In genomic region chr17:10755592-10756127, GRCh38 we compare ENCODE assay signal across 35 cellular contexts. TPM values are rescaled to one million over a fixed set of nuclear protein-coding genes. Genes with fewer than 3 reads are reported as not detected.
A peak's percentile ranks its signal among the peaks of the same experiment; 100 is the strongest.
DNase-seq lines count a peak whose midpoint lies in the region; ATAC-seq and TF ChIP-seq lines count a peak whose summit lies in the region.
"Had no signal": no experiment of that assay in that cellular context is flagged by ENCODE, and none has a peak within 500 bp of the region (broad histone marks: within the 10 kb centered on the region; RNA-seq: fewer than 3 reads in every experiment).

No MANE protein-coding gene starts in this region.

- H2BK120ac ChIP-seq in H9 (ENCODE audit: low read depth, low read length, poor library complexity, severe bottlenecking) (no peak overlapping the region), neuronal stem cell (ENCODE audit: low read depth, low read length) (no peak overlapping the region)

- H2BK12ac ChIP-seq in H9 (ENCODE audit: insufficient read length, low read depth, low read length) (no peak overlapping the region), neuronal stem cell (ENCODE audit: low read length) (no peak overlapping the region)

- no peak overlapping the region for H2AFZ ChIP-seq in H9 (ENCODE audit: low read length)
- H2AFZ ChIP-seq in neuronal stem cell (ENCODE audit: low read length): peak overlapping the region; percentile 79

- no peak overlapping the region for H2BK20ac ChIP-seq in H9 (ENCODE audit: low read depth, low read length, poor library complexity, severe bottlenecking)

- H3K14ac ChIP-seq in H9 (ENCODE audit: insufficient read depth, low read length): no peak overlapping the region; the same call in 1 of the 2 replicates
- no peak overlapping the region for H3K14ac ChIP-seq in neuronal stem cell (ENCODE audit: low read length)

- H4K8ac ChIP-seq in H9 (replicated peaks; ENCODE audit: insufficient read length, low read depth, low read length) (no peak overlapping the region), neuronal stem cell (ENCODE audit: low read depth, low read length) (no peak overlapping the region)

- H3T11ph ChIP-seq in H9 (ENCODE audit: low read length): no peak overlapping the region

- H4K5ac ChIP-seq in H9 (ENCODE audit: insufficient read length, low read depth, low read length): no peak overlapping the region

- H3K18ac ChIP-seq in H9 (ENCODE audit: insufficient read length, low read depth, low read length) (no peak overlapping the region), neuronal stem cell (ENCODE audit: low read length) (peak overlapping the region; percentile 72)

- peak overlapping the region; percentile 49 for H3K4me2 ChIP-seq in H9 (ENCODE audit: insufficient read depth, insufficient read length, low read length)
- peak overlapping the region; percentile 48 for H3K4me2 ChIP-seq in neuronal stem cell (ENCODE audit: insufficient read depth, low read length, poor library complexity, severe bottlenecking)

- no peak overlapping the region for H3K56ac ChIP-seq in H9 (ENCODE audit: insufficient read length, low read depth, low read length)

- WGBS in H9 (ENCODE audit: extremely low coverage, insufficient read length, low lambda C conversion rate): no CpG with 5 or more reads among the region's 3 CpGs
- no CpG with 5 or more reads among the region's 3 CpGs for WGBS in neuronal stem cell (ENCODE audit: extremely low coverage in 2 of 2, insufficient read length in 2 of 2, insufficient replicate concordance in 1 of 2), 2 donors
- WGBS in testis, 2 donors: 87 to 91% methylated on average over 3 of the region's 3 CpGs

- no peak for TF ChIP-seq POLR2A in testis (IDR thresholded peaks at IDR 0.05)

- H2AK5ac ChIP-seq in H9 (ENCODE audit: insufficient read length, low read length): no peak overlapping the region
- H2AK5ac ChIP-seq in neuronal stem cell (ENCODE audit: low read depth, low read length): no peak overlapping the region

- DNase-seq in H9: no peak
- no peak for DNase-seq in WERI-Rb-1
- no peak for DNase-seq in neuronal stem cell (ENCODE audit: low spot score)
- DNase-seq in testis: no peak
- DNase-seq in head of caudate nucleus: no peak
- DNase-seq in left lung: no peak
- DNase-seq in activated CD8-positive, alpha-beta memory T cell treated with anti-CD3 and anti-CD28 coated beads, Interleukin-2, amount 50 U/mL, for 48 hours: no peak
- DNase-seq: activated CD4-positive, alpha-beta T cell treated with anti-CD3 and anti-CD28 coated beads for 4 hours; activated gamma-delta T cell; activated T-cell treated with anti-CD3 and anti-CD28 coated beads, Interleukin-2, amount 50 U/mL, for 1 hour; BE2C; CD8-positive, alpha-beta T cell; DMS 273 treated with DMSO at 0.1 percent for 48 hours; effector CD8-positive, alpha-beta T cell; hypothalamus; mesenchymal stem cell; NCI-H1092 treated with DMSO at 0.1 percent for 48 hours; NCI-H1694 treated with DMSO at 0.1 percent for 48 hours; NCI-H446; NCI-H748 treated with DMSO at 0.1 percent for 48 hours; SIG-M5; small intestine; stimulated activated naive CD4-positive, alpha-beta T cell had no signal

- peak overlapping the region; percentile 37; the same call in 1 of the 2 replicates for H3K4me3 ChIP-seq in WERI-Rb-1 (ENCODE audit: low read depth, low read length)
- peak overlapping the region; percentile 36; the same call in 1 of the 2 replicates for H3K4me3 ChIP-seq in iPS-18c (ENCODE audit: insufficient read depth, low read depth, low read length)
- no peak overlapping the region for H3K4me3 ChIP-seq in neuronal stem cell (ENCODE audit: low read length in 2 of 2)
- H3K4me3 ChIP-seq in testis: no peak overlapping the region
- no peak overlapping the region for H3K4me3 ChIP-seq in left lung
- H3K4me3 ChIP-seq: ascending aorta, cardiac muscle cell, coronary artery, thoracic aorta, vagina had no signal

- no peak for ATAC-seq in left lung
- ATAC-seq: CD8-positive, alpha-beta T cell had no signal

- H3K23ac ChIP-seq in H9 (ENCODE audit: insufficient read length, low read depth, low read length) (no peak overlapping the region), neuronal stem cell (ENCODE audit: low read depth, low read length, poor library complexity) (no peak overlapping the region)

- H3K27me3 Mint-ChIP-seq in H9 (ENCODE audit: low read depth): no peaks in the 10 kb centered on the region

- H4K91ac ChIP-seq in H9 (ENCODE audit: insufficient read length, low read depth, low read length) (no peak overlapping the region), neuronal stem cell (ENCODE audit: low read depth, low read length, poor library complexity) (no peak overlapping the region)

- H3K27ac Mint-ChIP-seq in H9: peak overlapping the region; percentile 93 to 99 (median 93)
- H3K27ac Mint-ChIP-seq: CD8-positive, alpha-beta T cell; T-helper 2 cell treated with Interferon-gamma antibody and Interleukin-4, amounts not matched to agents 5 μg/mL and 100 μg/mL, for 36 hours had no signal

- H3K36me3 Mint-ChIP-seq in H9 (ENCODE audit: insufficient read depth in 1 of 3, low read depth in 3 of 3): no peaks in the 10 kb centered on the region
- H3K36me3 Mint-ChIP-seq: CD8-positive, alpha-beta T cell had no signal

- no peak overlapping the region for H3K27ac ChIP-seq in H9 (ENCODE audit: insufficient read length, low read depth, low read length)
- H3K27ac ChIP-seq in WERI-Rb-1: no peak overlapping the region; the same call in 1 of the 2 replicates
- H3K27ac ChIP-seq in neuronal stem cell (replicated peaks; ENCODE audit: low read length): no peak overlapping the region
- no peak overlapping the region for H3K27ac ChIP-seq in testis
- H3K27ac ChIP-seq in left lung: no peak overlapping the region
- H3K27ac ChIP-seq: ascending aorta, cardiac muscle cell, coronary artery, epithelial cell of prostate, thoracic aorta, vagina had no signal

- TF ChIP-seq CTCF in H9 (conservative IDR thresholded peaks at IDR 0.05) (no peak), WERI-Rb-1 (IDR thresholded peaks at IDR 0.05; ENCODE audit: low read depth, low read length) (no peak), testis (IDR thresholded peaks at IDR 0.05) (no peak), left lung (IDR thresholded peaks at IDR 0.05) (no peak)

- H3K27me3 ChIP-seq in H9 (ENCODE audit: insufficient read depth, low read length) (no peaks in the 10 kb centered on the region), WERI-Rb-1 (ENCODE audit: insufficient read depth, low read depth, severe bottlenecking) (no peaks in the 10 kb centered on the region), neuronal stem cell (ENCODE audit: control insufficient read depth in 3 of 3, insufficient read depth in 3 of 3, low read depth in 1 of 3, low read length in 3 of 3) (peaks cover 0 to 8% (median 0%) of the 10 kb centered on the region in 3 experiments), testis (no peaks in the 10 kb centered on the region), left lung (no peaks in the 10 kb centered on the region)
- H3K27me3 ChIP-seq: ascending aorta, BE2C, cardiac muscle cell, vagina had no signal

- H3K79me1 ChIP-seq in H9 (ENCODE audit: insufficient read depth, low read depth, low read length, poor library complexity, severe bottlenecking) (no peaks in the 10 kb centered on the region), neuronal stem cell (ENCODE audit: low read depth, low read length) (no peaks in the 10 kb centered on the region)

- H2BK15ac ChIP-seq in H9 (ENCODE audit: low read depth, low read length): no peak overlapping the region
- H2BK15ac ChIP-seq in neuronal stem cell (ENCODE audit: low read length): no peak overlapping the region

- no peak overlapping the region for H3K4ac ChIP-seq in H9 (ENCODE audit: low read depth, low read length)
- H3K4ac ChIP-seq in neuronal stem cell (ENCODE audit: low read length): no peak overlapping the region

- H2BK5ac ChIP-seq in H9 (ENCODE audit: insufficient read length, low read length) (no peak overlapping the region), neuronal stem cell (ENCODE audit: low read length) (no peak overlapping the region)

- no peaks in the 10 kb centered on the region for H3K9me3 ChIP-seq in H9 (ENCODE audit: control insufficient read depth, low read depth, low read length)
- H3K9me3 ChIP-seq in WERI-Rb-1 (ENCODE audit: severe bottlenecking): no peaks in the 10 kb centered on the region
- no peaks in the 10 kb centered on the region for H3K9me3 ChIP-seq in iPS-18c (ENCODE audit: control insufficient read depth, insufficient read depth, low read length)
- no peaks in the 10 kb centered on the region for H3K9me3 ChIP-seq in neuronal stem cell (replicated peaks in 1 of 2; ENCODE audit: control insufficient read depth in 2 of 2, insufficient read depth in 1 of 2, low read depth in 1 of 2, low read length in 2 of 2)
- no peaks in the 10 kb centered on the region for H3K9me3 ChIP-seq in testis
- H3K9me3 ChIP-seq in left lung: no peaks in the 10 kb centered on the region
- H3K9me3 ChIP-seq: ascending aorta, BE2C, thoracic aorta, vagina had no signal

- H3K4me3 Mint-ChIP-seq in H9: peak overlapping the region; percentile 70 to 81
- H3K4me3 Mint-ChIP-seq: CD8-positive, alpha-beta T cell; T-helper 2 cell treated with Interferon-gamma antibody and Interleukin-4, amounts not matched to agents 5 μg/mL and 100 μg/mL, for 36 hours had no signal

- no peaks in the 10 kb centered on the region for H3K79me2 ChIP-seq in H9 (ENCODE audit: insufficient read depth, low read length)

- peaks cover 6% of the 10 kb centered on the region for H3K23me2 ChIP-seq in H9 (ENCODE audit: insufficient read length, low read depth, low read length, poor library complexity, severe bottlenecking)

- no peak overlapping the region for H3K9ac ChIP-seq in H9 (ENCODE audit: extremely low read depth, insufficient read length, low read length)
- no peak overlapping the region for H3K9ac ChIP-seq in neuronal stem cell (ENCODE audit: low read depth, low read length, poor library complexity)

- H3K36me3 ChIP-seq in WERI-Rb-1: no peaks in the 10 kb centered on the region
- H3K36me3 ChIP-seq in neuronal stem cell (replicated peaks in 1 of 2; ENCODE audit: control insufficient read depth in 2 of 2, insufficient read depth in 2 of 2, low read length in 2 of 2): no peaks in the 10 kb centered on the region
- no peaks in the 10 kb centered on the region for H3K36me3 ChIP-seq in testis (ENCODE audit: low read depth, missing control alignments)
- no peaks in the 10 kb centered on the region for H3K36me3 ChIP-seq in left lung
- H3K36me3 ChIP-seq: ascending aorta, BE2C, cardiac muscle cell, thoracic aorta, vagina had no signal

- no peaks in the 10 kb centered on the region for H4K20me1 ChIP-seq in H9 (ENCODE audit: control insufficient read depth, insufficient read depth, insufficient read length)

- H3K9me3 Mint-ChIP-seq in H9: no peaks in the 10 kb centered on the region; a peak in 1 of 5 replicates
- H3K9me3 Mint-ChIP-seq: CD8-positive, alpha-beta T cell; T-helper 2 cell treated with Interferon-gamma antibody and Interleukin-4, amounts not matched to agents 5 μg/mL and 100 μg/mL, for 36 hours had no signal

- peaks cover 14% of the 10 kb centered on the region; the same call in 1 of the 2 replicates for H3K4me1 ChIP-seq in H9 (ENCODE audit: insufficient read depth, low read length)
- peaks cover 2 to 19% of the 10 kb centered on the region in 2 donors for H3K4me1 ChIP-seq in neuronal stem cell (ENCODE audit: control insufficient read depth in 2 of 2, insufficient read depth in 1 of 2, low read depth in 1 of 2, low read length in 2 of 2)
- peaks cover 4% of the 10 kb centered on the region for H3K4me1 ChIP-seq in testis
- no peaks in the 10 kb centered on the region for H3K4me1 ChIP-seq in left lung
- H3K4me1 ChIP-seq: ascending aorta, BE2C had no signal

- intact Hi-C loops in testis (cut with DNase I; ENCODE audit: low total_unique reads): no loop called here
- intact Hi-C loops in head of caudate nucleus (cut with DNase I): no loop called here
- intact Hi-C loops in left lung (cut with DNase I): no loop called here

- peaks cover 39% of the 10 kb centered on the region in 2 experiments for H3K4me1 Mint-ChIP-seq in H9

RNA-seq across cellular contexts. Expression of gene TMEM220, which starts 25.8 kb away (rescaled TPM):
- total RNA-seq in H9 (2021) (6.1 and 7.1 TPM in 2 replicates), testis (10 to 100 TPM; 16.2 to 22.2 TPM), left lung (1 to 10 TPM; 6.9 to 7.6 TPM)
- 0.53 TPM for polyA plus RNA-seq in neuronal stem cell (2013, experiment 1 of 2)
- 0.69 TPM for polyA plus RNA-seq in neuronal stem cell (2013, experiment 2 of 2)
- polyA plus RNA-seq in testis (ENCODE audit: insufficient read depth, low read depth, low replicate concordance): 53.1 TPM

RNA-seq across cellular contexts. Expression of gene TMEM238L, which starts 48.2 kb away (rescaled TPM):
- total RNA-seq in H9 (2021) (not detected in 2 replicates), testis (not detected), left lung (not detected)
- not detected for polyA plus RNA-seq in neuronal stem cell (2013, experiment 1 of 2)
- not detected for polyA plus RNA-seq in neuronal stem cell (2013, experiment 2 of 2)
- polyA plus RNA-seq in testis (ENCODE audit: insufficient read depth, low read depth, low replicate concordance): not detected
- total RNA-seq: activated CD8-positive, alpha-beta memory T cell treated with anti-CD3 and anti-CD28 coated beads for 36 hours; ascending aorta; cardiac muscle cell; CD8-positive, alpha-beta T cell; left lobe of liver; omental fat pad; renal cortical epithelial cell; thoracic aorta had no signal
- polyA plus RNA-seq: cardiac muscle cell had no signal

RNA-seq across cellular contexts. Expression of gene ADPRM, which starts 58.3 kb away (rescaled TPM):
- total RNA-seq in H9 (2021) (5.1 and 7.1 TPM in 2 replicates), testis (10 to 100 TPM in 1 of 2 donors, 1 to 10 TPM in 1; 8.0 to 13.8 TPM), left lung (1 to 10 TPM; 6.2 to 6.5 TPM)
- polyA plus RNA-seq in neuronal stem cell (2013, experiment 1 of 2): 8.3 TPM
- 8.5 TPM for polyA plus RNA-seq in neuronal stem cell (2013, experiment 2 of 2)
- polyA plus RNA-seq in testis (ENCODE audit: insufficient read depth, low read depth, low replicate concordance): 9.0 TPM
- total RNA-seq: ascending aorta had no signal

RNA-seq across cellular contexts. Expression of gene SCO1, which starts 58.3 kb away (rescaled TPM):
- 60.3 and 63.6 TPM in 2 replicates for total RNA-seq in H9 (2021)
- 15.6 TPM for polyA plus RNA-seq in neuronal stem cell (2013, experiment 1 of 2)
- polyA plus RNA-seq in neuronal stem cell (2013, experiment 2 of 2): 14.9 TPM
- total RNA-seq in testis: 10 to 100 TPM; 23.9 to 31.9 TPM
- polyA plus RNA-seq in testis (ENCODE audit: insufficient read depth, low read depth, low replicate concordance): 25.7 TPM
- total RNA-seq in left lung: 10 to 100 TPM; 24.5 to 25.1 TPM

Comparison
In these comparisons a context has a peak if more than half of its experiments do, and no peak if none do; other contexts are left out.
1. H3K4me3 ChIP-seq: peak in WERI-Rb-1 (single experiment) and iPS-18c (single experiment); none in neuronal stem cell (0 of 2), testis (0 of 2) and left lung (0 of 2).